8 cellular contexts compared by ENCODE assay signal in the genomic region with DNA sequence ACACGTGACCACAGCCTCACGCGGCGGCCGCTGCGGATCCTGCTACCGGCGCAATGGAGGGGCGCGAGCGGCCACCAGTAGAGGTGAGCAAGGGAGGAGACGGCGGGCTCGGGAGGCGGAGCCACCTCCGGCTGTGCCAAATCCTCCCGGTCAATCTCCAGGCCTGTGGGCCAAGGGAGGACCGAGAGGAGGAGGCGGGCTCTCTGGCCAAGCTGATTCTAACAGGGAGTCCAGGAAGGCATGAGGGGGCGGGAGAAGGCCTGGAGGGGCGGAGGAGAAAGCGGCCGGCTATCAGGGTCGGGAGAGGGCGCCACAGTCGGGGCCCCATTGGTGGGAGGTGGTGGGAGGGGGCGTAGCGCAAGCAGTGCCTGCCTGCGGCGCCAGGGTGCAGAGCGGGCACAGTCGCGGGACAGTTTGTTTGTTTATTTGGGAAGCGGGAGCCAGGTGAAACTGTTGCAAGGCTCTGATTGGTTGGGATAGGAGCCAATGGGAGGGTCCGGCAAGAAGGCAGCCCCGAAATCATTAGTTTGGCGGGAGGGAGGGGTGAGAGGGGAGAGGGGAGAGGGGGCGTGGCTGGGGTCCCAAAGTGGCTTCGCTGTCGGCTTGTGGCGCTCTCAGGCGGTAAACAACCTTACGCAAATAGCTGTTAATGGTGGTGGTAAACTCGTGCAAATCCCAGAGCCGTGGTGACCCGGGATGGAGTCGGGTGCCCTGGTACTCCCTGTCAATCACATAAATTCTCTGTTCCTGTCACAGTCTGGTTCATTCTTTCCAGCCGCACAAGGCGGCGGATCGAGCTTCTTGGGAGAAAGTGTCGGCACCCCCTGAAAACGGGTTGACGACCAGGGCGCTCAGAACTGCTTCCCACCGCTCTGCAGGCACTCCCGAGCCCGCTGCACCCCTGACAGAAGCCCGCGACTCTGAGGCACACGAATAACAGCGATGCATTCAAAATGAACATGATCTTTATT. TPM values are rescaled to one million over a fixed set of nuclear protein-coding genes. Genes with fewer than 3 reads are reported as not detected.
A peak's percentile ranks its signal among the peaks of the same experiment; 100 is the strongest.
DNase-seq lines count a peak whose midpoint lies in the region; ATAC-seq and TF ChIP-seq lines count a peak whose summit lies in the region.

A gene (minus strand): TSS at position 55 of the 971 bp plus-strand sequence.

- H3K4me3 ChIP-seq in suprapubic skin, result peak within 1 kb of the TSS; percentile 49

- H3K4me1 ChIP-seq in suprapubic skin, result peaks cover 16% of the 10 kb centered on the region

- TF ChIP-seq CTCF in WTC11 (IDR thresholded peaks at IDR 0.05) (no peak), suprapubic skin (IDR thresholded peaks at IDR 0.05) (no peak)

- H3K27me3 ChIP-seq in suprapubic skin, result peaks cover 75% of the 10 kb centered on the region

- no peaks in the 10 kb centered on the region for H3K36me3 ChIP-seq in suprapubic skin

- CTCF ChIA-PET in WTC11 (lab: Charles Lee), result interaction anchor here (1.4 to 5.4 kb wide), 4 partner anchors 12 to 648 kb away, joined by 4 to 41 read pairs (median 8); no protein-coding TSS in a partner anchor

- DNase-seq in activated naive CD8-positive, alpha-beta T cell treated with anti-CD3 and anti-CD28 coated beads, Interleukin-2, amount 50 U/mL, for 24 hours, result no peak
- peak; percentile 84 for DNase-seq in WTC11 (ENCODE audit: low spot score)
- peak; percentile 87 for DNase-seq in iPS-NIHi7 (ENCODE audit: extremely low spot score)
- no peak for DNase-seq in suprapubic skin (ENCODE audit: low spot score in 2 of 2)
- DNase-seq in KBM-7, result no peak
- no peak for DNase-seq in cerebellar cortex (ENCODE audit: low spot score)

- H3K36me3 Mint-ChIP-seq in activated naive CD8-positive, alpha-beta T cell, result no peaks in the 10 kb centered on the region
- no peaks in the 10 kb centered on the region for H3K36me3 Mint-ChIP-seq in activated naive CD8-positive, alpha-beta T cell treated with anti-CD3 and anti-CD28 coated beads, Interleukin-2, amount 50 U/mL, for 24 hours (ENCODE audit: low read depth)
- peaks cover 23% of the 10 kb centered on the region for H3K36me3 Mint-ChIP-seq in WTC11

- POLR2A ChIA-PET in WTC11 (lab: Charles Lee), result interaction anchor here (1.3 kb wide), 1 partner anchor 10 kb away, joined by 6 read pairs; no protein-coding TSS in a partner anchor

- no peak for TF ChIP-seq POLR2A in suprapubic skin (IDR thresholded peaks at IDR 0.05)

- H3K9me3 ChIP-seq in suprapubic skin, result no peaks in the 10 kb centered on the region

- peaks cover 2% of the 10 kb centered on the region for H3K4me1 Mint-ChIP-seq in activated naive CD8-positive, alpha-beta T cell (ENCODE audit: low read depth)
- H3K4me1 Mint-ChIP-seq in activated naive CD8-positive, alpha-beta T cell treated with anti-CD3 and anti-CD28 coated beads, Interleukin-2, amount 50 U/mL, for 24 hours, result peaks cover 2% of the 10 kb centered on the region
- H3K4me1 Mint-ChIP-seq in WTC11, result peaks cover 24% of the 10 kb centered on the region

- 30% methylated on average over 52 of the region's 62 CpGs for WGBS in suprapubic skin

- H3K27me3 Mint-ChIP-seq in activated naive CD8-positive, alpha-beta T cell, result peaks cover 9% of the 10 kb centered on the region
- peaks cover 26% of the 10 kb centered on the region for H3K27me3 Mint-ChIP-seq in activated naive CD8-positive, alpha-beta T cell treated with anti-CD3 and anti-CD28 coated beads, Interleukin-2, amount 50 U/mL, for 24 hours
- H3K27me3 Mint-ChIP-seq in WTC11 (ENCODE audit: low read depth), result peaks cover 32% of the 10 kb centered on the region

- H3K27ac ChIP-seq in suprapubic skin, result no peak within 1 kb of the TSS

- no peak within 1 kb of the TSS for H3K27ac Mint-ChIP-seq in activated naive CD8-positive, alpha-beta T cell
- H3K27ac Mint-ChIP-seq in activated naive CD8-positive, alpha-beta T cell treated with anti-CD3 and anti-CD28 coated beads, Interleukin-2, amount 50 U/mL, for 24 hours, result no peak within 1 kb of the TSS
- H3K27ac Mint-ChIP-seq in WTC11, result peak within 1 kb of the TSS; percentile 80

- no peaks in the 10 kb centered on the region for H3K9me3 Mint-ChIP-seq in activated naive CD8-positive, alpha-beta T cell (ENCODE audit: low read depth)
- H3K9me3 Mint-ChIP-seq in activated naive CD8-positive, alpha-beta T cell treated with anti-CD3 and anti-CD28 coated beads, Interleukin-2, amount 50 U/mL, for 24 hours, result no peaks in the 10 kb centered on the region
- H3K9me3 Mint-ChIP-seq in WTC11, result no peaks in the 10 kb centered on the region

- in situ Hi-C loops in KBM-7 (cut with MboI; ENCODE audit: low pct_unique_long_range_greater_than_20kb, low sequenced_read_pairs), result no loop called here

- peak within 1 kb of the TSS; percentile 32 for H3K4me3 Mint-ChIP-seq in activated naive CD8-positive, alpha-beta T cell
- H3K4me3 Mint-ChIP-seq in activated naive CD8-positive, alpha-beta T cell treated with anti-CD3 and anti-CD28 coated beads, Interleukin-2, amount 50 U/mL, for 24 hours, result no peak within 1 kb of the TSS
- peak within 1 kb of the TSS; percentile 78 for H3K4me3 Mint-ChIP-seq in WTC11

- no peak for TF ChIP-seq EP300 in suprapubic skin (IDR thresholded peaks at IDR 0.05)

- ATAC-seq in activated naive CD8-positive, alpha-beta T cell treated with anti-CD3 and anti-CD28 coated beads, Interleukin-2, amount 50 U/mL, for 24 hours, result no peak
- ATAC-seq in WTC11 (peak; percentile 80), HG03521 (IDR thresholded peaks at IDR 0.05; ENCODE audit: unreplicated experiment) (no peak)

TF ChIP-seq in WTC11, 78 proteins besides CTCF, POLR2A, EP300 and RAD21:
- peak; percentile 75; the same call in 1 of the 2 replicates for TF ChIP-seq FOXK1 (CRISPR knock-in tag; IDR thresholded peaks at IDR 0.05)
- TF ChIP-seq ZNF263 (CRISPR knock-in tag; IDR thresholded peaks at IDR 0.05; ENCODE audit: low read depth), result peak; percentile 88
- TF ChIP-seq, protein P1, sequence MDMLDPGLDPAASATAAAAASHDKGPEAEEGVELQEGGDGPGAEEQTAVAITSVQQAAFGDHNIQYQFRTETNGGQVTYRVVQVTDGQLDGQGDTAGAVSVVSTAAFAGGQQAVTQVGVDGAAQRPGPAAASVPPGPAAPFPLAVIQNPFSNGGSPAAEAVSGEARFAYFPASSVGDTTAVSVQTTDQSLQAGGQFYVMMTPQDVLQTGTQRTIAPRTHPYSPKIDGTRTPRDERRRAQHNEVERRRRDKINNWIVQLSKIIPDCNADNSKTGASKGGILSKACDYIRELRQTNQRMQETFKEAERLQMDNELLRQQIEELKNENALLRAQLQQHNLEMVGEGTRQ (CRISPR knock-in tag; IDR thresholded peaks at IDR 0.05), result peak; percentile 86
- peak; percentile 27; the same call in 1 of the 2 replicates for TF ChIP-seq NFYB (CRISPR knock-in tag; conservative IDR thresholded peaks at IDR 0.05; ENCODE audit: low read depth)
- TF ChIP-seq ZNF232 (CRISPR knock-in tag; IDR thresholded peaks at IDR 0.05), result peak; percentile 50; the same call in 1 of the 2 replicates
- no peak for TF ChIP-seq OVOL2 (CRISPR knock-in tag; IDR thresholded peaks at IDR 0.05; ENCODE audit: borderline replicate concordance)
- TF ChIP-seq ZNF671 (CRISPR knock-in tag; IDR thresholded peaks at IDR 0.05), result no peak
- TF ChIP-seq, protein P2, sequence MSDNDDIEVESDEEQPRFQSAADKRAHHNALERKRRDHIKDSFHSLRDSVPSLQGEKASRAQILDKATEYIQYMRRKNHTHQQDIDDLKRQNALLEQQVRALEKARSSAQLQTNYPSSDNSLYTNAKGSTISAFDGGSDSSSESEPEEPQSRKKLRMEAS (CRISPR knock-in tag; IDR thresholded peaks at IDR 0.05), result peak; percentile 43; the same call in 1 of the 2 replicates
- TF ChIP-seq TP53 (CRISPR knock-in tag; IDR thresholded peaks at IDR 0.05), result 0 out of 2 replicates have a peak, but pooled peaks have one; percentile 64
- TF ChIP-seq, protein P3, sequence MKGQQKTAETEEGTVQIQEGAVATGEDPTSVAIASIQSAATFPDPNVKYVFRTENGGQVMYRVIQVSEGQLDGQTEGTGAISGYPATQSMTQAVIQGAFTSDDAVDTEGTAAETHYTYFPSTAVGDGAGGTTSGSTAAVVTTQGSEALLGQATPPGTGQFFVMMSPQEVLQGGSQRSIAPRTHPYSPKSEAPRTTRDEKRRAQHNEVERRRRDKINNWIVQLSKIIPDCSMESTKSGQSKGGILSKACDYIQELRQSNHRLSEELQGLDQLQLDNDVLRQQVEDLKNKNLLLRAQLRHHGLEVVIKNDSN (CRISPR knock-in tag; IDR thresholded peaks at IDR 0.05), result peak; percentile 78
TF ChIP-seq in WTC11: peak in this region for 8.

RNA-seq across cellular contexts. Expression of the gene that starts here (rescaled TPM):
- total RNA-seq in WTC11 (2021) (10.5 to 11.4 TPM (median 11.0 TPM) in 3 replicates), suprapubic skin (1 to 10 TPM in 2 of 4 donors, under 1 TPM in 2; 0.23 to 2.0 (median 1.3) TPM)

Comparison
In these comparisons a context has a peak if more than half of its experiments do, and no peak if none do; other contexts are left out.
1. DNase-seq: peak in WTC11 (single experiment) and iPS-NIHi7 (single experiment); none in activated naive CD8-positive, alpha-beta T cell treated with anti-CD3 and anti-CD28 coated beads, Interleukin-2, amount 50 U/mL, for 24 hours (single experiment), suprapubic skin (0 of 2), KBM-7 (single experiment) and cerebellar cortex (single experiment).